ENCODE assay signal across 8 cellular contexts in the genomic region with DNA sequence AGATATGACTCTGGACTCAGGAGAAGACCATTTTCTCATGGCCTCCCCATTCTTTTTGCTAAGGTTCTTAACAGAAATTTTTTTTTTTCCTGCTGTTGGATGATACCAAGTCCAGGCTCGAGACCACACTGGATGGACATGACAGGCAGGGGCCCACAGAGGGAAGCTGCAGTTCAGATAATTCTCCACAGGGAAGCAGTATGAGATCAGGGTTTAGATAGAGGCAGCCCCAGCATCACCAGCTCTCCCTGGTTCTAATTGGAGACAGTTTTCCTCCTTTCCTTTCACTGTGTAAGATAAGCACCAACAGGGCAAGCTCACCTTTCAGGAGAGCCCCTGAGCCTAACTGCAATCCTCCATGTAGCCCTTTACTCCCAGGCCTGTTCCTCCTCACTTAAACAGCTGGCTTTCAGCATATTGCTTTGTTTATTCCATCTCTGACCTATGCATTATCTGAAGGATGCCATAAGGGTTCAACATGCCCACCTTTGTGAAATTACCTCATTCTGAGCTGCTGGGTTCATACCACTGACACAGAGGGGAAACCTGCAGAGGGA.
DNase-seq lines count a peak whose midpoint lies in the region; ATAC-seq and TF ChIP-seq lines count a peak whose summit lies in the region.

No MANE protein-coding gene starts in this region.

- DNase-seq in AG09309 (ENCODE audit: low read depth) = no peak
- DNase-seq in GM20000 (ENCODE audit: low spot score) = peak; percentile 39
- DNase-seq in NCI-H510A treated with DMSO at 0.1 percent for 48 hours (lab: John Stamatoyannopoulos, UW) = peak; percentile 100
- peak; percentile 69 for DNase-seq in choroid plexus epithelial cell (ENCODE audit: low read depth)
- peak; percentile 22 for DNase-seq in non-pigmented ciliary epithelial cell (ENCODE audit: low read depth)
- DNase-seq in amygdala (lab: John Stamatoyannopoulos, UW) = no peak
- no peak for DNase-seq in activated effector memory CD4-positive, alpha-beta T cell treated with anti-CD3 and anti-CD28 coated beads, Interleukin-2, amount 50 U/mL, for 16 hours

- TF ChIP-seq CTCF in AG09309 (IDR thresholded peaks at IDR 0.05; ENCODE audit: control insufficient read depth, insufficient read depth, low read depth, low read length, missing control alignments) = peak; percentile 49
- TF ChIP-seq CTCF in GM20000 (IDR thresholded peaks at IDR 0.05; ENCODE audit: extremely low read depth, missing control alignments) = peak; percentile 36
- peak; percentile 78 for TF ChIP-seq CTCF in choroid plexus epithelial cell (conservative IDR thresholded peaks at IDR 0.05; ENCODE audit: low read depth, low read length)

- H3K4me3 ChIP-seq in AG09309 (ENCODE audit: control insufficient read depth, low read depth, low read length) (no peak overlapping the region), choroid plexus epithelial cell (ENCODE audit: low read depth, low read length) (no peak overlapping the region)

- ATAC-seq in activated CD4-positive, CD25-positive, alpha-beta regulatory T cell treated with anti-CD3 and anti-CD28 coated beads, Interleukin-2, amount 50 U/mL, for 24 hours = no peak

Comparison
In these comparisons a context has a peak if more than half of its experiments do, and no peak if none do; other contexts are left out.
1. DNase-seq: peak in GM20000 (single experiment), NCI-H510A treated with DMSO at 0.1 percent for 48 hours (single experiment), choroid plexus epithelial cell (single experiment) and non-pigmented ciliary epithelial cell (single experiment); none in AG09309 (single experiment), amygdala (0 of 56) and activated effector memory CD4-positive, alpha-beta T cell treated with anti-CD3 and anti-CD28 coated beads, Interleukin-2, amount 50 U/mL, for 16 hours (single experiment).
2. Peak in every context shown above with its lines, with median percentiles within 50 percentile points of each other: CTCF ChIP-seq.